Comparison of ENCODE assay signal across 34 cellular contexts in the genomic region with DNA sequence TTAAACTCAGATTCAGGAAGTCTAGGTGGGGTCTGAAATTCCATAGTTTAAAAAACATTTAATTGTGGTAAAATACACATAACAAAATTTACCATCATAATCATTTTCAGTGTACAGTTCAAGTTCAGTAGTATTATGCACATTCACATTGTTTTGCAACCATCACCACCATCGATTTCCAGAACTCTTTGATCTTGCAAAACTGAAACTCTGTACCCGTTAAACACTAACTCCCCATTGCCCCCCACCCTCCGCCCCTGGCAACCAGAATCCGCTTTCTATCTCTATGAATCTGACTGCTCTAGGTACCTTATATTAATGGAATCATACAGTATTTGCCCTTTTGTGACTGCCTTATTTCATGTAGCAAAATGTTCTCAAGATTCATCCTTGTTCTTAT.
"Had no signal": no experiment of that assay in that cellular context is flagged by ENCODE, and none has a peak within 500 bp of the region (broad histone marks: within the 10 kb centered on the region; RNA-seq: fewer than 3 reads in every experiment).

No MANE protein-coding gene starts in this region.

- H3K4me1 ChIP-seq: adrenal gland, body of pancreas, breast epithelium had no signal

- H3K9me3 ChIP-seq: adrenal gland, ascending aorta, body of pancreas, breast epithelium had no signal

- FAIRE-seq: astrocyte, bronchial epithelial cell had no signal

- ATAC-seq: activated naive CD4-positive, alpha-beta T cell treated with anti-CD3 and anti-CD28 coated beads, Interleukin-2, amount 50 U/mL, for 72 hours; activated naive CD8-positive, alpha-beta T cell treated with anti-CD3 and anti-CD28 coated beads, Interleukin-2, amount 50 U/mL, for 24 hours; activated T-cell treated with anti-CD3 and anti-CD28 coated beads, Interleukin-2, amount 50 U/mL, for 4 hours; activated T-cell treated with anti-CD3 and anti-CD28 coated beads, Interleukin-2, amount 50 U/mL, for 72 hours; activated T-helper 17 cell treated with anti-CD3 and anti-CD28 coated beads, Interleukin-2, amount 50 U/mL, for 72 hours; body of pancreas had no signal

- H3K27ac ChIP-seq: adrenal gland, ascending aorta, body of pancreas, brain microvascular endothelial cell, breast epithelium, cardiac muscle cell had no signal

- H3K27me3 ChIP-seq: adrenal gland, ascending aorta, body of pancreas, brain microvascular endothelial cell, breast epithelium, cardiac muscle cell had no signal

- H3K36me3 ChIP-seq: adrenal gland, ascending aorta, brain microvascular endothelial cell, breast epithelium, cardiac muscle cell had no signal

- H3K4me3 ChIP-seq: adrenal gland, ascending aorta, body of pancreas, breast epithelium, cardiac muscle cell had no signal

- DNase-seq: activated effector memory CD4-positive, alpha-beta T cell treated with anti-CD3 and anti-CD28 coated beads, Interleukin-2, amount 50 U/mL, for 16 hours; activated effector memory CD4-positive, alpha-beta T cell treated with Interleukin-2 at 50 U/mL for 16 hours; activated gamma-delta T cell; activated gamma-delta T cell treated with Interleukin-2 at 50 U/mL for 16 hours; activated naive CD4-positive, alpha-beta T cell; activated naive CD4-positive, alpha-beta T cell treated with anti-CD3 and anti-CD28 coated beads for 36 hours; activated naive CD4-positive, alpha-beta T cell treated with anti-CD3 and anti-CD28 coated beads, Interleukin-2, amount 10 ng/mL, durations not matched to agents 7 days and 5 days; activated naive CD4-positive, alpha-beta T cell treated with anti-CD3 and anti-CD28 coated beads, Interleukin-2, amount 50 U/mL, for 16 hours; activated naive CD4-positive, alpha-beta T cell treated with Interleukin-2 at 50 U/mL for 16 hours; activated naive CD8-positive, alpha-beta T cell treated with anti-CD3 and anti-CD28 coated beads for 36 hours; activated naive CD8-positive, alpha-beta T cell treated with anti-CD3 and anti-CD28 coated beads, Interleukin-2, amount 10 ng/mL, durations not matched to agents 7 days and 5 days; activated naive CD8-positive, alpha-beta T cell treated with anti-CD3 and anti-CD28 coated beads, Interleukin-2, amount 50 U/mL, for 24 hours; activated T-cell treated with anti-CD3 and anti-CD28 coated beads, Interleukin-2, amount 50 U/mL, for 1 hour; activated T-cell treated with anti-CD3 and anti-CD28 coated beads, Interleukin-2, amount 50 U/mL, for 24 hours; activated T-cell treated with anti-CD3 and anti-CD28 coated beads, Interleukin-2, amount 50 U/mL, for 4 hours; activated T-cell treated with anti-CD3 and anti-CD28 coated beads, Interleukin-2, amount 50 U/mL, for 48 hours; activated T-cell treated with anti-CD3 and anti-CD28 coated beads, Interleukin-2, amount 50 U/mL, for 72 hours; adrenal gland; amniotic stem cell; amygdala; anterior cingulate cortex; aorta; body of pancreas; brain microvascular endothelial cell; caudate nucleus; central memory CD4-positive, alpha-beta T cell; cerebellar nuclear complex had no signal
